ENCODE assay signal across 8 cellular contexts in the genomic region with DNA sequence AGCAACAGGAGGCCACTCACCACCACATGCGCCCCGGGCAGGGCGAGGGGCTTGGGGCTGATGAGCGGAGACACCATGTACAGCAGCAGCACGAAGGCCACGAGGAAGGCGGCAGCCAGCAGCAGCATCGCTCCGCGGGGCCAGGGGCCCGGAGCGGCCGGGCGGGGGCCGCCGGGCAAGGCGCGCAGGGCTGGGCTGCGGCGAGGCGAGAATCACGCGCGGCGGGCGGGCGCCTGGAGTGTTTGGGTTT. TPM values are rescaled to one million over a fixed set of nuclear protein-coding genes. Genes with fewer than 3 reads are reported as not detected.
A peak's percentile ranks its signal among the peaks of the same experiment; 100 is the strongest.
DNase-seq lines count a peak whose midpoint lies in the region; ATAC-seq and TF ChIP-seq lines count a peak whose summit lies in the region.

A gene with protein sequence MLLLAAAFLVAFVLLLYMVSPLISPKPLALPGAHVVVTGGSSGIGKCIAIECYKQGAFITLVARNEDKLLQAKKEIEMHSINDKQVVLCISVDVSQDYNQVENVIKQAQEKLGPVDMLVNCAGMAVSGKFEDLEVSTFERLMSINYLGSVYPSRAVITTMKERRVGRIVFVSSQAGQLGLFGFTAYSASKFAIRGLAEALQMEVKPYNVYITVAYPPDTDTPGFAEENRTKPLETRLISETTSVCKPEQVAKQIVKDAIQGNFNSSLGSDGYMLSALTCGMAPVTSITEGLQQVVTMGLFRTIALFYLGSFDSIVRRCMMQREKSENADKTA (minus strand): TSS at position 216 of the 250 bp plus-strand sequence. CDS start 88 bp downstream, at position 128.

- no peak for ATAC-seq in CD4-positive, alpha-beta T cell (ENCODE audit: poor library complexity)
- ATAC-seq in HG03280 (IDR thresholded peaks at IDR 0.05; ENCODE audit: unreplicated experiment), result no peak

- peaks cover 35% of the 10 kb centered on the region for H3K79me2 ChIP-seq in PC-9 (ENCODE audit: low read depth)

- peaks cover 13% of the 10 kb centered on the region; the same call in 1 of the 2 replicates for H3K36me3 ChIP-seq in PC-9 (ENCODE audit: low read depth)

- H3K27ac ChIP-seq in CD4-positive, alpha-beta T cell (ENCODE audit: low read depth, low read length), result peak within 1 kb of the TSS; percentile 72
- H3K27ac ChIP-seq in PC-9, result peak within 1 kb of the TSS; percentile 71

- TF ChIP-seq CTCF in CD4-positive, alpha-beta T cell (IDR thresholded peaks at IDR 0.05), result no peak
- TF ChIP-seq CTCF in PC-9 (conservative IDR thresholded peaks at IDR 0.05) (no peak), epithelial cell of proximal tubule (conservative IDR thresholded peaks at IDR 0.05; ENCODE audit: low read depth, low read length) (no peak), nephron progenitor cell (IDR thresholded peaks at IDR 0.05) (no peak)

- peak within 1 kb of the TSS; percentile 94 for H3K4me3 Mint-ChIP-seq in CD4-positive, alpha-beta T cell
- H3K4me3 Mint-ChIP-seq in nephron progenitor cell, result peak within 1 kb of the TSS; percentile 93

- H3K9me3 Mint-ChIP-seq in CD4-positive, alpha-beta T cell, result no peaks in the 10 kb centered on the region
- peaks cover 21% of the 10 kb centered on the region for H3K9me3 Mint-ChIP-seq in nephron progenitor cell

- in situ Hi-C loops in ACHN (cut with HindIII; ENCODE audit: low pct_ligation_motif_present, low pct_unique_long_range_greater_than_20kb, low sequenced_read_pairs), result no loop called here

- peak within 1 kb of the TSS; percentile 91 for H3K27ac Mint-ChIP-seq in CD4-positive, alpha-beta T cell
- peak within 1 kb of the TSS; percentile 88 for H3K27ac Mint-ChIP-seq in nephron progenitor cell

- H3K27me3 Mint-ChIP-seq in CD4-positive, alpha-beta T cell, result no peaks in the 10 kb centered on the region
- H3K27me3 Mint-ChIP-seq in nephron progenitor cell (ENCODE audit: low read depth, poor library complexity), result peaks cover 10% of the 10 kb centered on the region

- H3K4me1 Mint-ChIP-seq in CD4-positive, alpha-beta T cell (ENCODE audit: low read depth), result peaks cover 56% of the 10 kb centered on the region
- peaks cover 24% of the 10 kb centered on the region for H3K4me1 Mint-ChIP-seq in nephron progenitor cell

- POLR2A ChIA-PET in CD4-positive, alpha-beta T cell (lab: Charles Lee), result interaction anchor here (1.0 to 3.7 kb wide), 6 partner anchors 15 to 1180 kb away, joined by 3 to 46 read pairs (median 6); a partner anchor contains a TSS
- POLR2A ChIA-PET in PC-9 (lab: Charles Lee; ENCODE audit: unreplicated experiment), result interaction anchor here (0.6 kb wide), 1 partner anchor 60 kb away, joined by 4 read pairs; no protein-coding TSS in a partner anchor

- no peaks in the 10 kb centered on the region for H3K9me3 ChIP-seq in CD4-positive, alpha-beta T cell (ENCODE audit: control insufficient read depth, low read length)
- H3K9me3 ChIP-seq in PC-9 (ENCODE audit: insufficient read depth, low read depth), result no peaks in the 10 kb centered on the region; the same call in 1 of the 2 replicates

- H3K4me3 ChIP-seq in PC-9, result peak within 1 kb of the TSS; percentile 99
- H3K4me3 ChIP-seq in epithelial cell of proximal tubule (ENCODE audit: low read depth, low read length), result peak within 1 kb of the TSS; percentile 82

- peaks cover 10% of the 10 kb centered on the region for H4K20me1 ChIP-seq in PC-9 (ENCODE audit: insufficient read depth)

- no peaks in the 10 kb centered on the region for H3K27me3 ChIP-seq in CD4-positive, alpha-beta T cell (ENCODE audit: control insufficient read depth, insufficient read depth, low read length)
- H3K27me3 ChIP-seq in PC-9 (ENCODE audit: insufficient read depth, low read depth), result no peaks in the 10 kb centered on the region

- peaks cover 36% of the 10 kb centered on the region for H3K36me3 Mint-ChIP-seq in CD4-positive, alpha-beta T cell (ENCODE audit: low read depth)
- H3K36me3 Mint-ChIP-seq in nephron progenitor cell (ENCODE audit: low read depth), result peaks cover 36% of the 10 kb centered on the region

- H3K4me2 ChIP-seq in PC-9, result peak within 1 kb of the TSS; percentile 98

- intact Hi-C loops in CD4-positive, alpha-beta T cell (cut with DNase I, micrococcal nuclease), result loop anchor here (1.0 to 5.0 kb wide), 7 partner anchors 40 to 1180 kb away; a partner anchor contains a TSS
- intact Hi-C loops in PC-9 (cut with micrococcal nuclease; ENCODE audit: unreplicated experiment), result loop anchor here (1.0 to 10.0 kb wide), 3 partner anchors 55 to 478 kb away; a partner anchor contains a TSS

- CTCF ChIA-PET in CD4-positive, alpha-beta T cell (lab: Charles Lee), result interaction anchor here (1.1 kb wide), 1 partner anchor 48 kb away, joined by 3 read pairs; no protein-coding TSS in a partner anchor
- CTCF ChIA-PET in PC-9 (lab: Charles Lee), result no interaction called here

- BruUV-seq in PC-9 (replicated peaks; lab: Mats Ljungman, UMichigan), result no TSS peak

- H2AFZ ChIP-seq in PC-9, result peak within 1 kb of the TSS; percentile 95

- peaks cover 20% of the 10 kb centered on the region for H3K4me1 ChIP-seq in PC-9 (replicated peaks; ENCODE audit: insufficient read depth)

- no peaks in the 10 kb centered on the region for H3K9me2 ChIP-seq in PC-9 (ENCODE audit: insufficient read depth)

- no peak for DNase-seq in CD4-positive, alpha-beta T cell
- no peak for DNase-seq in PC-9
- no peak for DNase-seq in epithelial cell of proximal tubule (ENCODE audit: low read depth)
- no peak for DNase-seq in nephron progenitor cell
- no peak for DNase-seq in ACHN
- DNase-seq in NCI-H1092 (lab: John Stamatoyannopoulos, UW), result no peak
- no peak for DNase-seq in GM03348 (ENCODE audit: low spot score)

- peaks cover 12% of the 10 kb centered on the region; the same call in 1 of the 2 replicates for H3F3A ChIP-seq in PC-9 (ENCODE audit: insufficient read depth, low read depth)

RNA-seq across cellular contexts. Expression of the gene that starts here (rescaled TPM):
- total RNA-seq in CD4-positive, alpha-beta T cell, result 10 to 100 TPM; 21.1 to 23.5 TPM
- total RNA-seq in PC-9 (2021), result 33.8 and 41.7 TPM in 2 replicates
- 25.4 and 38.3 TPM in 2 replicates for total RNA-seq in epithelial cell of proximal tubule
